Comparison of ENCODE assay signal across 24 cellular contexts in the genomic region with DNA sequence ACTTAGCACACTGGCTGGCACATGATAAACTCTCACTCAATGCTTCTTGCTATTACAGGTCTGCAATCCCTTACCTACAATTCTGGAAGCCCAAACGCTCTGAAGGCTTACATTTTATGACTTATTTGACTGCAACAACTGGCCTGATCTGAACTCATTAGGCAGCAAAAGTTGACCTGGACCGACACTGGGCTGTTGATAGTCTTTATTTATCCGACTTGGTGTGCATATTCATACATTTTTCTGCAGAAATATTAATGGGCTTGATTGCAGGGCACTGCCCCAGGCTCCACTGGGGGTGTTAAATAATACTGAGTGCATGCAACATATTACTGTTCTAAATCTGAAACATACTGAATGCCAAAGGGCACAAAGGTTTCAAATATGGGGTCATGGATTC.
DNase-seq lines count a peak whose midpoint lies in the region; ATAC-seq and TF ChIP-seq lines count a peak whose summit lies in the region.
"Had no signal": no experiment of that assay in that cellular context is flagged by ENCODE, and none has a peak within 500 bp of the region (broad histone marks: within the 10 kb centered on the region; RNA-seq: fewer than 3 reads in every experiment).

No MANE protein-coding gene starts in this region.

- no peak for TF ChIP-seq CTCF in DND-41 (IDR thresholded peaks at IDR 0.05; ENCODE audit: borderline replicate concordance, extremely low read depth, low read length, poor library complexity, severe bottlenecking)
- no peak for TF ChIP-seq CTCF in osteoblast (IDR thresholded peaks at IDR 0.05; ENCODE audit: extremely low read depth, low read depth, low read length)

- H3K27me3 ChIP-seq in DND-41 (ENCODE audit: insufficient read depth, low read length, poor library complexity) (no peaks in the 10 kb centered on the region), neuronal stem cell (ENCODE audit: control insufficient read depth in 3 of 3, insufficient read depth in 3 of 3, low read depth in 1 of 3, low read length in 3 of 3) (no peaks in the 10 kb centered on the region), osteoblast (ENCODE audit: insufficient read depth, low read length) (no peaks in the 10 kb centered on the region)
- H3K27me3 ChIP-seq: BLaER1 treated with 17β-estradiol and CSF1 and Interleukin-3, amounts not matched to agents 10 nM and 100 nM; brain microvascular endothelial cell; foreskin keratinocyte; suprapubic skin had no signal

- H3K27ac Mint-ChIP-seq in activated naive CD4-positive, alpha-beta T cell treated with anti-CD3 and anti-CD28 coated beads, Interleukin-2, amount 50 U/mL, for 72 hours = peak overlapping the region; percentile 76 to 97

- peak overlapping the region; percentile 44 for H3K18ac ChIP-seq in neuronal stem cell (ENCODE audit: low read length)

- no peak overlapping the region for H3K23ac ChIP-seq in neuronal stem cell (ENCODE audit: low read depth, low read length, poor library complexity)

- DNase-seq in activated T-cell treated with anti-CD3 and anti-CD28 coated beads, Interleukin-2, amount 50 U/mL, for 4 hours = no peak
- DNase-seq in activated T-cell treated with anti-CD3 and anti-CD28 coated beads, Interleukin-2, amount 50 U/mL, for 1 hour = no peak
- DNase-seq in DND-41 (no peak), neuronal stem cell (ENCODE audit: low spot score) (no peak), osteoblast (ENCODE audit: insufficient read length, low spot score, missing footprints) (no peak), epidermal melanocyte (ENCODE audit: insufficient read length, low spot score) (no peak)
- DNase-seq in activated naive CD4-positive, alpha-beta T cell treated with anti-CD3 and anti-CD28 coated beads, Interleukin-2, amount 50 U/mL, for 72 hours (ENCODE audit: low spot score in 2 of 2) = no peak
- DNase-seq: brain microvascular endothelial cell; effector CD8-positive, alpha-beta T cell; foreskin keratinocyte; HCEC 1CT; heart right ventricle; KBM-7; left colon; mesenchymal stem cell; NCI-H1436 treated with DMSO at 0.1 percent for 48 hours; NCI-H510A treated with DMSO at 0.1 percent for 48 hours; PC-9; retina; SHP77 treated with DMSO at 0.1 percent for 48 hours; stimulated activated CD4-positive, alpha-beta T cell treated with anti-CD3 and anti-CD28 coated beads, Interleukin-2, amount 100 ng/mL, for 24 hours had no signal

- H3K4me1 Mint-ChIP-seq in activated T-cell treated with anti-CD3 and anti-CD28 coated beads, Interleukin-2, amount 50 U/mL, for 4 hours (ENCODE audit: low read depth) = peaks cover 95% of the 10 kb centered on the region

- H3K9me3 Mint-ChIP-seq in activated T-cell treated with anti-CD3 and anti-CD28 coated beads, Interleukin-2, amount 50 U/mL, for 4 hours = no peaks in the 10 kb centered on the region
- peaks cover 6 to 24% of the 10 kb centered on the region in 2 donors for H3K9me3 Mint-ChIP-seq in activated naive CD4-positive, alpha-beta T cell treated with anti-CD3 and anti-CD28 coated beads, Interleukin-2, amount 50 U/mL, for 72 hours

- no peak overlapping the region for H2AK5ac ChIP-seq in neuronal stem cell (ENCODE audit: low read depth, low read length)

- H3K36me3 Mint-ChIP-seq in activated T-cell treated with anti-CD3 and anti-CD28 coated beads, Interleukin-2, amount 50 U/mL, for 4 hours (ENCODE audit: insufficient read depth) = no peaks in the 10 kb centered on the region
- H3K36me3 Mint-ChIP-seq in activated naive CD4-positive, alpha-beta T cell treated with anti-CD3 and anti-CD28 coated beads, Interleukin-2, amount 50 U/mL, for 72 hours = peaks cover 23 to 42% of the 10 kb centered on the region in 2 donors

- H3K14ac ChIP-seq in neuronal stem cell (ENCODE audit: low read length) = no peak overlapping the region

- H3K9ac ChIP-seq in DND-41 (ENCODE audit: low read depth, low read length) = peak overlapping the region; percentile 70
- no peak overlapping the region for H3K9ac ChIP-seq in neuronal stem cell (ENCODE audit: low read depth, low read length, poor library complexity)
- H3K9ac ChIP-seq: BLaER1 treated with 17β-estradiol and CSF1 and Interleukin-3, amounts not matched to agents 10 nM and 100 nM had no signal

- H3K27ac ChIP-seq in DND-41 (ENCODE audit: low read length) = peak overlapping the region; percentile 99
- H3K27ac ChIP-seq in neuronal stem cell (replicated peaks; ENCODE audit: low read length) = no peak overlapping the region
- no peak overlapping the region for H3K27ac ChIP-seq in osteoblast (ENCODE audit: low read depth, low read length)
- H3K27ac ChIP-seq: BLaER1 treated with 17β-estradiol and CSF1 and Interleukin-3, amounts not matched to agents 10 nM and 100 nM; brain microvascular endothelial cell; foreskin keratinocyte; heart right ventricle; PC-9; suprapubic skin had no signal

- peak overlapping the region; percentile 76 for H2BK12ac ChIP-seq in neuronal stem cell (ENCODE audit: low read length)

- H3K36me3 ChIP-seq in DND-41 (ENCODE audit: insufficient read depth, low read length) (no peaks in the 10 kb centered on the region), neuronal stem cell (replicated peaks in 1 of 2; ENCODE audit: control insufficient read depth in 2 of 2, insufficient read depth in 2 of 2, low read length in 2 of 2) (no peaks in the 10 kb centered on the region), osteoblast (ENCODE audit: insufficient read depth, low read length) (no peaks in the 10 kb centered on the region)
- H3K36me3 ChIP-seq: BLaER1 treated with 17β-estradiol and CSF1 and Interleukin-3, amounts not matched to agents 10 nM and 100 nM; brain microvascular endothelial cell; heart right ventricle; suprapubic skin had no signal

- H3K4me1 ChIP-seq in DND-41 (ENCODE audit: insufficient read depth, low read length) = peaks cover 100% of the 10 kb centered on the region
- H3K4me1 ChIP-seq in neuronal stem cell (ENCODE audit: control insufficient read depth in 2 of 2, insufficient read depth in 1 of 2, low read depth in 1 of 2, low read length in 2 of 2) = peaks cover 0 to 5% of the 10 kb centered on the region in 2 donors
- no peaks in the 10 kb centered on the region for H3K4me1 ChIP-seq in osteoblast (ENCODE audit: insufficient read depth, low read length)
- H3K4me1 ChIP-seq: foreskin keratinocyte, suprapubic skin had no signal

- no peaks in the 10 kb centered on the region for H3K79me1 ChIP-seq in neuronal stem cell (ENCODE audit: low read depth, low read length)

- no CpG with 5 or more reads among the region's 3 CpGs for WGBS in neuronal stem cell (ENCODE audit: extremely low coverage in 2 of 2, insufficient read length in 2 of 2, insufficient replicate concordance in 1 of 2), 2 donors

- H2BK15ac ChIP-seq in neuronal stem cell (ENCODE audit: low read length) = no peak overlapping the region

- H2BK120ac ChIP-seq in neuronal stem cell (ENCODE audit: low read depth, low read length) = peak overlapping the region; percentile 93

- no peaks in the 10 kb centered on the region for H3K9me3 ChIP-seq in DND-41 (ENCODE audit: insufficient read depth, low read length, severe bottlenecking)
- no peaks in the 10 kb centered on the region for H3K9me3 ChIP-seq in neuronal stem cell (replicated peaks in 1 of 2; ENCODE audit: control insufficient read depth in 2 of 2, insufficient read depth in 1 of 2, low read depth in 1 of 2, low read length in 2 of 2)
- H3K9me3 ChIP-seq in osteoblast (ENCODE audit: low read depth, low read length) = no peaks in the 10 kb centered on the region
- H3K9me3 ChIP-seq: BLaER1 treated with 17β-estradiol and CSF1 and Interleukin-3, amounts not matched to agents 10 nM and 100 nM; heart right ventricle; suprapubic skin had no signal

- 0 out of 2 replicates have a peak overlapping the region, but pooled peaks have one; percentile 9 for H2AFZ ChIP-seq in DND-41 (ENCODE audit: low read depth, low read length)
- no peak overlapping the region for H2AFZ ChIP-seq in neuronal stem cell (ENCODE audit: low read length)
- no peak overlapping the region for H2AFZ ChIP-seq in osteoblast (ENCODE audit: low read length)
- H2AFZ ChIP-seq: PC-9 had no signal

- no peak overlapping the region for H4K91ac ChIP-seq in neuronal stem cell (ENCODE audit: low read depth, low read length, poor library complexity)

- no peaks in the 10 kb centered on the region for H3K27me3 Mint-ChIP-seq in activated T-cell treated with anti-CD3 and anti-CD28 coated beads, Interleukin-2, amount 50 U/mL, for 4 hours (ENCODE audit: low read depth)

- H4K8ac ChIP-seq in neuronal stem cell (ENCODE audit: low read depth, low read length) = no peak overlapping the region

- no peak for ATAC-seq in activated T-cell treated with anti-CD3 and anti-CD28 coated beads, Interleukin-2, amount 50 U/mL, for 4 hours
- ATAC-seq in DND-41 (ENCODE audit: insufficient read depth, low read depth) = no peak
- no peak for ATAC-seq in activated naive CD4-positive, alpha-beta T cell treated with anti-CD3 and anti-CD28 coated beads, Interleukin-2, amount 50 U/mL, for 72 hours
- ATAC-seq: foreskin keratinocyte, heart right ventricle, left colon had no signal

- H3K4me3 ChIP-seq in DND-41 (ENCODE audit: low read depth in 1 of 2, low read length in 2 of 2) (no peak overlapping the region), neuronal stem cell (ENCODE audit: low read length in 2 of 2) (no peak overlapping the region), osteoblast (ENCODE audit: insufficient read depth, low read length) (no peak overlapping the region)
- H3K4me3 ChIP-seq: BLaER1 treated with 17β-estradiol and CSF1 and Interleukin-3, amounts not matched to agents 10 nM and 100 nM; heart right ventricle; PC-9; smooth muscle cell; suprapubic skin had no signal

- H3K4me2 ChIP-seq in DND-41 (ENCODE audit: insufficient read depth, low read length) (no peak overlapping the region), neuronal stem cell (ENCODE audit: insufficient read depth, low read length, poor library complexity, severe bottlenecking) (no peak overlapping the region), osteoblast (ENCODE audit: insufficient read depth, low read length) (no peak overlapping the region)
- H3K4me2 ChIP-seq: BLaER1 treated with 17β-estradiol and CSF1 and Interleukin-3, amounts not matched to agents 10 nM and 100 nM; PC-9; smooth muscle cell had no signal

- H2BK5ac ChIP-seq in neuronal stem cell (ENCODE audit: low read length) = no peak overlapping the region

- H3K4me3 Mint-ChIP-seq in activated T-cell treated with anti-CD3 and anti-CD28 coated beads, Interleukin-2, amount 50 U/mL, for 4 hours = peak overlapping the region; percentile 22

- no peak overlapping the region for H3K4ac ChIP-seq in neuronal stem cell (ENCODE audit: low read length)

- H4K20me1 ChIP-seq in DND-41 (ENCODE audit: insufficient read depth, low read length) (no peaks in the 10 kb centered on the region), osteoblast (ENCODE audit: insufficient read depth, low read length) (no peaks in the 10 kb centered on the region)
- H4K20me1 ChIP-seq: BLaER1 treated with 17β-estradiol and CSF1 and Interleukin-3, amounts not matched to agents 10 nM and 100 nM had no signal

- H3K79me2 ChIP-seq in DND-41 (ENCODE audit: insufficient read depth, low read length) (peaks cover 47% of the 10 kb centered on the region), osteoblast (ENCODE audit: insufficient read depth, low read length) (no peaks in the 10 kb centered on the region)
